9 cellular contexts compared by ENCODE assay signal in the genomic region with DNA sequence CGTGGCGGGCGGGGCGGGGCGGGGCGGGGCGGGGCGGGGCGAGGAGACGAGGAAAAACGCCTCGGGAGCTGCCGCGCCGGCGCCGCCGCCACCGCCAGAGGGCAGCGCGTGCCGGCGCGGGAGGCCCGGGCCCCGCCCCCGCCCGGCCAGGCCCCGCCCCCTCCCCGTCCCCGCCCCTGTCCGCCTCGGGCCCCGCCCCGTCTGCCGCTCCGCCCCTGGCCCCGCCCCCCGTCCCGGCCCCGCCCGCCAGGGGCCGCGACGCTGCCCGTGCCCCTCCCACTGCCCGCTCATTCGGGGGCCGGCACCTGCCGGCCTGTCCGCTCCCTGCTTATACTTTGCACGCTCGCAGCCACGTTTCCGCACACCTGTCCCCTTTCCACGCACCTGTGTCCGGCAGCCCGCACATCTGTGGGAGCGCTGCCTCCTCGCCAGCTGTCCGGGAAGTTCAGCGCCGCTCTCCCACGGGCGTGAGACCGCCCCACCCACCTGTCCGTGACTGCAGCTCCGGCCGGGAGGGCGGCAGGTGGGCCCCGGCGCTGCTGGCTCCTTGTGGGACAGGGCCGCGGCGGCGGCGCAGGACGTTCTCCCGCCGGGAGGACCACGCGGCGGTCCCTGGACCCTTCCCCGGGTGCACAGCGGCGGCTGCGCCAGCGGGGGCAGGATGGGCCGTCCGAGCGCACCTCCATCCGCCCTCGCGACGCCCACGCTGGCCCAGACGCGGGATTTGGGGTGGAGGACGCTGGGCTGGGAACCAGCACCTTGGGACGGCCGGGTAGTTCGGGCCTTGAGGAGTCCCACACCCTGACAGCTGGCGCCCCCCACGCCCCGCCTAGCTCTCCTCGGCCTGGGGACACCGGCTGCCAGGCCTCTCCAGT. TPM values are rescaled to one million over a fixed set of nuclear protein-coding genes. Genes with fewer than 3 reads are reported as not detected.
DNase-seq lines count a peak whose midpoint lies in the region; ATAC-seq, FAIRE-seq and TF ChIP-seq lines count a peak whose summit lies in the region.
"Had no signal": no experiment of that assay in that cellular context is flagged by ENCODE, and none has a peak within 500 bp of the region (broad histone marks: within the 10 kb centered on the region; RNA-seq: fewer than 3 reads in every experiment).

No MANE protein-coding gene starts in this region.

- no peaks in the 10 kb centered on the region for H3K9me3 Mint-ChIP-seq in activated naive CD8-positive, alpha-beta T cell treated with anti-CD3 and anti-CD28 coated beads, Interleukin-2, amount 50 U/mL, for 24 hours

- H3K27me3 ChIP-seq in SU-DHL-6 (ENCODE audit: low read length) (no peaks in the 10 kb centered on the region), right atrium auricular region (no peaks in the 10 kb centered on the region), psoas muscle (ENCODE audit: insufficient read depth in 3 of 3, low read length in 2 of 3) (peaks cover 0 to 26% (median 0%) of the 10 kb centered on the region in 3 donors)

- H3K27ac ChIP-seq in SU-DHL-6 (ENCODE audit: low read depth, low read length) (no peak overlapping the region), right atrium auricular region (peak overlapping the region; percentile 64 to 70), psoas muscle (peak overlapping the region; percentile 63)

- H3F3A ChIP-seq in SU-DHL-6 (ENCODE audit: insufficient read depth): peaks cover 12% of the 10 kb centered on the region

- TF ChIP-seq CTCF in SU-DHL-6 (IDR thresholded peaks at IDR 0.05; ENCODE audit: insufficient read depth, low read length, poor library complexity, severe bottlenecking): no peak
- TF ChIP-seq CTCF in right atrium auricular region (IDR thresholded peaks at IDR 0.05): peak; percentile 17 to 20
- peak; percentile 21 for TF ChIP-seq CTCF in psoas muscle (IDR thresholded peaks at IDR 0.05)

- H3K36me3 ChIP-seq in SU-DHL-6 (ENCODE audit: low read length) (no peaks in the 10 kb centered on the region), right atrium auricular region (no peaks in the 10 kb centered on the region), psoas muscle (ENCODE audit: insufficient read depth in 1 of 2, low read depth in 1 of 2) (no peaks in the 10 kb centered on the region)

- no peaks in the 10 kb centered on the region for H3K9me3 ChIP-seq in SU-DHL-6 (ENCODE audit: insufficient read depth, low read length)
- H3K9me3 ChIP-seq in right atrium auricular region: no peaks in the 10 kb centered on the region
- H3K9me3 ChIP-seq in psoas muscle: no peaks in the 10 kb centered on the region

- H3K27ac Mint-ChIP-seq in activated naive CD8-positive, alpha-beta T cell treated with anti-CD3 and anti-CD28 coated beads, Interleukin-2, amount 50 U/mL, for 24 hours: peak overlapping the region; percentile 66

- peaks cover 9% of the 10 kb centered on the region for H3K4me1 Mint-ChIP-seq in activated naive CD8-positive, alpha-beta T cell treated with anti-CD3 and anti-CD28 coated beads, Interleukin-2, amount 50 U/mL, for 24 hours

- no peak for FAIRE-seq in urothelium cell line (lab: Jason Lieb, UNC)
- FAIRE-seq: G401.6 had no signal

- H3K4me1 ChIP-seq in right atrium auricular region (peaks cover 0 to 31% of the 10 kb centered on the region in 2 donors), psoas muscle (peaks cover 18% of the 10 kb centered on the region)

- H3K9ac ChIP-seq in SU-DHL-6 (ENCODE audit: low read length): no peak overlapping the region

- H3K4me2 ChIP-seq in SU-DHL-6 (ENCODE audit: low read depth, low read length, poor library complexity, severe bottlenecking): peak overlapping the region; percentile 89

- 0 to 1% (median 1%) methylated on average over 32 to 90 of the region's 107 CpGs for WGBS in psoas muscle, 3 donors

- no peak overlapping the region for H3K4me3 ChIP-seq in SU-DHL-6 (ENCODE audit: insufficient read depth, low read length, poor library complexity, severe bottlenecking)
- peak overlapping the region; percentile 59 to 76 for H3K4me3 ChIP-seq in right atrium auricular region
- H3K4me3 ChIP-seq in psoas muscle: peak overlapping the region; percentile 82

- no peaks in the 10 kb centered on the region for H3K36me3 Mint-ChIP-seq in activated naive CD8-positive, alpha-beta T cell treated with anti-CD3 and anti-CD28 coated beads, Interleukin-2, amount 50 U/mL, for 24 hours (ENCODE audit: low read depth)

- peaks cover 35% of the 10 kb centered on the region for H3K27me3 Mint-ChIP-seq in activated naive CD8-positive, alpha-beta T cell treated with anti-CD3 and anti-CD28 coated beads, Interleukin-2, amount 50 U/mL, for 24 hours

- ATAC-seq in HG03196 (IDR thresholded peaks at IDR 0.05; ENCODE audit: unreplicated experiment) (peak; percentile 32), psoas muscle (peak; percentile 76 to 83 (median 80))
- peak; percentile 29 for ATAC-seq in activated naive CD8-positive, alpha-beta T cell treated with anti-CD3 and anti-CD28 coated beads, Interleukin-2, amount 50 U/mL, for 24 hours

- peak overlapping the region; percentile 71 for H3K4me3 Mint-ChIP-seq in activated naive CD8-positive, alpha-beta T cell treated with anti-CD3 and anti-CD28 coated beads, Interleukin-2, amount 50 U/mL, for 24 hours

- H3K79me2 ChIP-seq in SU-DHL-6 (ENCODE audit: insufficient read depth, low read length): no peaks in the 10 kb centered on the region

- no peak overlapping the region for H2AFZ ChIP-seq in SU-DHL-6 (ENCODE audit: low read depth, low read length, severe bottlenecking)

- intact Hi-C loops in psoas muscle (cut with DNase I): no loop called here

- no peaks in the 10 kb centered on the region for H4K20me1 ChIP-seq in SU-DHL-6 (ENCODE audit: low read depth, low read length)

- DNase-seq in NCI-H1436 (lab: John Stamatoyannopoulos, UW): peak; percentile 61
- no peak for DNase-seq in NCI-H1436 treated with DMSO at 0.1 percent for 48 hours (lab: John Stamatoyannopoulos, UW)
- DNase-seq in activated naive CD8-positive, alpha-beta T cell treated with anti-CD3 and anti-CD28 coated beads, Interleukin-2, amount 50 U/mL, for 24 hours: peak; percentile 77
- no peak for DNase-seq in right atrium auricular region (ENCODE audit: low spot score)
- peak; percentile 75 to 85 for DNase-seq in psoas muscle
- DNase-seq in urothelium cell line (ENCODE audit: low spot score): peak; percentile 80

- H3K9me2 ChIP-seq in SU-DHL-6 (replicated peaks; ENCODE audit: insufficient read depth, low read length): no peaks in the 10 kb centered on the region

RNA-seq across cellular contexts. Expression of gene FGFRL1, which starts 1.5 kb away (rescaled TPM):
- total RNA-seq in right atrium auricular region (10 to 100 TPM; 30.3 to 47.1 TPM), psoas muscle (10 to 100 TPM; 14.4 to 18.6 (median 16.9) TPM)
- 10 to 100 TPM in 2 of 3 donors, 1 to 10 TPM in 1; 9.8 to 41.2 (median 12.8) TPM for polyA plus RNA-seq in psoas muscle

RNA-seq across cellular contexts. Expression of gene SLC26A1, which starts 16.7 kb away (rescaled TPM):
- total RNA-seq in right atrium auricular region: not detected
- total RNA-seq in psoas muscle: under 1 TPM in 1 of 4 donors, not detected in 3; 0.12 TPM
- under 1 TPM; 0.06 to 0.36 (median 0.18) TPM for polyA plus RNA-seq in psoas muscle

RNA-seq across cellular contexts. Expression of gene IDUA, which starts 23.0 kb away (rescaled TPM):
- total RNA-seq in right atrium auricular region (10 to 100 TPM in 1 of 2 donors, 1 to 10 TPM in 1; 8.9 to 10.2 TPM), psoas muscle (1 to 10 TPM; 5.1 to 6.0 (median 5.7) TPM)
- polyA plus RNA-seq in psoas muscle: 1 to 10 TPM; 1.3 to 3.1 (median 1.9) TPM

RNA-seq across cellular contexts. Expression of gene DGKQ, which starts 36.5 kb away (rescaled TPM):
- 1 to 10 TPM; 3.1 to 4.8 TPM for total RNA-seq in right atrium auricular region
- 1 to 10 TPM; 2.8 to 3.9 (median 3.5) TPM for total RNA-seq in psoas muscle
- polyA plus RNA-seq in psoas muscle: 1 to 10 TPM; 2.2 to 2.5 (median 2.4) TPM

Comparison
In these comparisons a context has a peak if more than half of its experiments do, and no peak if none do; other contexts are left out.
1. DNase-seq: peak in NCI-H1436 (single experiment), activated naive CD8-positive, alpha-beta T cell treated with anti-CD3 and anti-CD28 coated beads, Interleukin-2, amount 50 U/mL, for 24 hours (single experiment), psoas muscle (2 of 2) and urothelium cell line (single experiment); none in NCI-H1436 treated with DMSO at 0.1 percent for 48 hours (single experiment) and right atrium auricular region (single experiment).
2. ATAC-seq: peak in every context shown above with its lines; median percentile 80 in psoas muscle; 32 in HG03196; 29 in activated naive CD8-positive, alpha-beta T cell treated with anti-CD3 and anti-CD28 coated beads, Interleukin-2, amount 50 U/mL, for 24 hours.